In the genomic region with DNA sequence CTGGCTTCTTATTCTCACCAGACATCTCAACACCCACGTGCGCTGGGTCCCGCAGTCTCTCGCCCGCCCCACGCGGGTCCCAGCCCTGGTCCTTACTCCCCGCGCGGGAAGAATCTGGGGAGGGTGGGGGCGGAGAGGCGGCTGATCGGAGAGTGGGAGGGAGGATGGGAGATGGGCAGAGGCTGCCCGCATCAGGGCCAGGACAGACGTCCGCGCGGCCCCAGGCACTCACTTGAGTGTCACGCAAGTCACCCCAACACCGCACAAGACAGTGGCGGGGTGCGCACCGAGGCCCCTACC, we compare ENCODE assay signal across 1 cellular context.
TF ChIP-seq lines count a peak whose summit lies in the region.

No MANE protein-coding gene starts in this region.

TF ChIP-seq in HEK293, 187 proteins besides CTCF, POLR2A, EP300 and RAD21 (continued from another document):
- TF ChIP-seq, protein P1, sequence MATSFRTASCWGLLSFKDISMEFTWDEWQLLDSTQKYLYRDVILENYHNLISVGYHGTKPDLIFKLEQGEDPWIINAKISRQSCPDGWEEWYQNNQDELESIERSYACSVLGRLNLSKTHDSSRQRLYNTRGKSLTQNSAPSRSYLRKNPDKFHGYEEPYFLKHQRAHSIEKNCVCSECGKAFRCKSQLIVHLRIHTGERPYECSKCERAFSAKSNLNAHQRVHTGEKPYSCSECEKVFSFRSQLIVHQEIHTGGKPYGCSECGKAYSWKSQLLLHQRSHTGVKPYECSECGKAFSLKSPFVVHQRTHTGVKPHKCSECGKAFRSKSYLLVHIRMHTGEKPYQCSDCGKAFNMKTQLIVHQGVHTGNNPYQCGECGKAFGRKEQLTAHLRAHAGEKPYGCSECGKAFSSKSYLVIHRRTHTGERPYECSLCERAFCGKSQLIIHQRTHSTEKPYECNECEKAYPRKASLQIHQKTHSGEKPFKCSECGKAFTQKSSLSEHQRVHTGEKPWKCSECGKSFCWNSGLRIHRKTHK (tag by site-specific recombination; IDR thresholded peaks at IDR 0.05), result no peak
- 0 out of 2 replicates have a peak, but pooled peaks have one; percentile 29 for TF ChIP-seq ZNF341 (tag by site-specific recombination; IDR thresholded peaks at IDR 0.05; ENCODE audit: low read depth)
- TF ChIP-seq REPIN1 (tag by site-specific recombination; IDR thresholded peaks at IDR 0.05; ENCODE audit: low read depth), result no peak
- TF ChIP-seq ZNF501 (tag by site-specific recombination; IDR thresholded peaks at IDR 0.05), result no peak
- TF ChIP-seq ZBTB20 (tag by site-specific recombination; IDR thresholded peaks at IDR 0.05), result no peak
- TF ChIP-seq ZNF560 (tag by site-specific recombination; IDR thresholded peaks at IDR 0.05; ENCODE audit: borderline replicate concordance), result no peak
